ENCODE assay signal across 8 cellular contexts in the genomic region with DNA sequence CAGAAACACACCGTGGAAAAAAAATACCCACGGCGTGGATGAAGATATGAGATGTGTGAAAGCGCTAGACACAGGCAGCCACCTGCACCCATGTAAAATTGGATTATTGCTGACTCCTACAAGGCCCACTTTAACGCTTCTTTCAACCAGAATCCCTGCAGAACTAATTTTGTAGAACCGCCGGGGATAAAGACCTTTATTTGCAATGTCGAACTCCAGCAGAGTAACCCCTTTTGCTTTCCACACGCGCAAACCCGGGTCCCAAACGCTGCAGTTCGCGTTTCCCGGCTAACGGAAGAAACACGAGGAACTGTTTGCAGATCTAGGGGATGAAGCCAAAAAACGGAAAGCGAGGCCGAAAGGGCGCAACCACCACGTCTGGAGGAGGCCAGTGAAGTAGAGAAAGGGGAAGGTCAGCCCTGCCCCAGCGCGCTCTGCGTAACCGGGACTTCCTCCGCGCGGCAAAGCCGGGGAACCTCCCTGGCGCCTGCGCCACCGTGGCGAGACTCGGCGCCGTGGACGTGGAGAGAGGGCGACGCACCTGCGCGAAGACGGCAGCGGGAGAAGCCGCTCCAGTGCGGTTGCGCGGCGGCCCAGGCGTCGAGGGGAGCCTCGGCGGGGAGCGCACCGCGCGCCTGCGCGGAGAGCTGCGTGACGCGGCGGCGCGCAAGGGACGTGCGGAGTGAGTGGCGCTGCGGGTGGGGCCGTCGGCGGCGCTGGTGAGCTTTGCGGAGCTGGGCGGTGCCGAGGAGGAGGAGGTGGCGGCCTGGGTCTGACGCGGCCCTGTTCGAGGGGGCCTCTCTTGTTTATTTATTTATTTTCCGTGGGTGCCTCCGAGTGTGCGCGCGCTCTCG. TPM values are rescaled to one million over a fixed set of nuclear protein-coding genes. Genes with fewer than 3 reads are reported as not detected.
A peak's percentile ranks its signal among the peaks of the same experiment; 100 is the strongest.
DNase-seq lines count a peak whose midpoint lies in the region; ATAC-seq lines count a peak whose summit lies in the region.

PPP1CB (plus strand) TSS at position 729 of the 854 bp plus-strand sequence. CDS start 295 bp downstream, outside the sequence.

- peak within 1 kb of the TSS; percentile 97 for H3K27ac Mint-ChIP-seq in activated CD8-positive, alpha-beta memory T cell treated with anti-CD3 and anti-CD28 coated beads, Interleukin-2, amount 10 ng/mL, durations not matched to agents 7 days and 5 days

- peaks cover 54% of the 10 kb centered on the region for H3K4me1 Mint-ChIP-seq in activated CD8-positive, alpha-beta memory T cell treated with anti-CD3 and anti-CD28 coated beads, Interleukin-2, amount 10 ng/mL, durations not matched to agents 7 days and 5 days

- H3K4me1 ChIP-seq in endocrine pancreas (ENCODE audit: control insufficient read depth, insufficient read depth, low read length) = peaks cover 22% of the 10 kb centered on the region
- peaks cover 7% of the 10 kb centered on the region for H3K4me1 ChIP-seq in mesodermal cell (ENCODE audit: control insufficient read depth, insufficient read depth, low read length, poor library complexity, severe bottlenecking)

- peak within 1 kb of the TSS; percentile 96 for H3K27ac ChIP-seq in mesodermal cell (ENCODE audit: low read depth, low read length, severe bottlenecking)

- H3K27me3 ChIP-seq in endocrine pancreas (ENCODE audit: control insufficient read depth, insufficient read depth, low read length) = no peaks in the 10 kb centered on the region

- H3K4me3 Mint-ChIP-seq in activated CD8-positive, alpha-beta memory T cell treated with anti-CD3 and anti-CD28 coated beads, Interleukin-2, amount 10 ng/mL, durations not matched to agents 7 days and 5 days = peak within 1 kb of the TSS; percentile 91

- 4 to 5% methylated on average over 55 to 77 of the region's 86 CpGs for WGBS in mesodermal cell (ENCODE audit: insufficient coverage in 2 of 2), 2 experiments

- H3K9me3 ChIP-seq in endocrine pancreas (ENCODE audit: control insufficient read depth, low read length) (no peaks in the 10 kb centered on the region), mesodermal cell (ENCODE audit: control insufficient read depth, low read length) (no peaks in the 10 kb centered on the region)

- CTCF ChIA-PET in activated CD8-positive, alpha-beta memory T cell treated with anti-CD3 and anti-CD28 coated beads, Interleukin-2, amount 10 ng/mL, durations not matched to agents 7 days and 5 days (lab: Charles Lee) = interaction anchor here (0.7 to 11.9 kb wide), 14 partner anchors 9 to 283 kb away, joined by 3 to 142 read pairs (median 3); no protein-coding TSS in a partner anchor

- H3K36me3 ChIP-seq in endocrine pancreas (ENCODE audit: control insufficient read depth, insufficient read depth, low read length) = no peaks in the 10 kb centered on the region
- peaks cover under 1% of the 10 kb centered on the region for H3K36me3 ChIP-seq in mesodermal cell (ENCODE audit: control insufficient read depth, insufficient read depth, low read length)

- H3K4me3 ChIP-seq in endocrine pancreas (ENCODE audit: control insufficient read depth, insufficient read depth, low read length) (peak within 1 kb of the TSS; percentile 100), mesodermal cell (ENCODE audit: extremely low read depth, insufficient read depth, low read length, poor library complexity, severe bottlenecking) (peak within 1 kb of the TSS; percentile 89)

- H3K36me3 Mint-ChIP-seq in activated CD8-positive, alpha-beta memory T cell treated with anti-CD3 and anti-CD28 coated beads, Interleukin-2, amount 10 ng/mL, durations not matched to agents 7 days and 5 days = peaks cover 10% of the 10 kb centered on the region

- H3K27me3 Mint-ChIP-seq in activated CD8-positive, alpha-beta memory T cell treated with anti-CD3 and anti-CD28 coated beads, Interleukin-2, amount 10 ng/mL, durations not matched to agents 7 days and 5 days = no peaks in the 10 kb centered on the region

- peak within 1 kb of the TSS; percentile 99 for H3K9ac ChIP-seq in endocrine pancreas (ENCODE audit: control insufficient read depth, insufficient read depth, low read length)

- in situ Hi-C loops in Caki2 (cut with HindIII; ENCODE audit: low pct_unique_long_range_greater_than_20kb, low sequenced_read_pairs) = no loop called here

- peak; percentile 99 for DNase-seq in Caki2 (ENCODE audit: low read depth)
- DNase-seq in HUDEP-2 (lab: John Stamatoyannopoulos, UW; ENCODE audit: unreplicated experiment in 76 of 76) = peak in 75 of 76 experiments; percentile 23 to 98 (median 86)
- peak; percentile 98 for DNase-seq in NOMO-1 treated with dmso at 0.1 percent for 144 hours (lab: John Stamatoyannopoulos, UW; ENCODE audit: unreplicated experiment)
- peak; percentile 95 for DNase-seq in activated CD8-positive, alpha-beta memory T cell treated with anti-CD3 and anti-CD28 coated beads, Interleukin-2, amount 10 ng/mL, durations not matched to agents 7 days and 5 days
- peak; percentile 88 to 92 for DNase-seq in stimulated activated CD8-positive, alpha-beta memory T cell treated with anti-CD3 and anti-CD28 coated beads, Interleukin-15, amount 100 ng/mL, for 4 hours (ENCODE audit: low read depth in 2 of 2)

- no peaks in the 10 kb centered on the region for H3K9me3 Mint-ChIP-seq in activated CD8-positive, alpha-beta memory T cell treated with anti-CD3 and anti-CD28 coated beads, Interleukin-2, amount 10 ng/mL, durations not matched to agents 7 days and 5 days (ENCODE audit: low read depth)

- ATAC-seq in GM21381 (IDR thresholded peaks at IDR 0.05; ENCODE audit: unreplicated experiment) = peak; percentile 82
- ATAC-seq in activated CD8-positive, alpha-beta memory T cell treated with anti-CD3 and anti-CD28 coated beads, Interleukin-2, amount 10 ng/mL, durations not matched to agents 7 days and 5 days = peak; percentile 86

RNA-seq across cellular contexts. Expression of gene PPP1CB, which starts in this region (rescaled TPM):
- 113 and 127 TPM in 2 replicates for total RNA-seq in Caki2 (2014; rRNA removed; shearing (Covaris generic); ENCODE audit: low replicate concordance)
- total RNA-seq in activated CD8-positive, alpha-beta memory T cell treated with anti-CD3 and anti-CD28 coated beads, Interleukin-2, amount 10 ng/mL, durations not matched to agents 7 days and 5 days = 100 to 1,000 TPM; 153 to 218 TPM
- 101 TPM for polyA plus RNA-seq in mesodermal cell (2013, experiment 1 of 2)
- polyA plus RNA-seq in mesodermal cell (2013, experiment 2 of 2) = 105 TPM

Comparison
In these comparisons a context has a peak if more than half of its experiments do, and no peak if none do; other contexts are left out.
1. Peak in every context shown above with its lines: DNase-seq, ATAC-seq, H3K4me3 ChIP-seq and H3K27ac ChIP-seq.